Comparison of ENCODE assay signal across 1 cellular context in genomic region chr9:137276757-137277328, GRCh38.
TF ChIP-seq lines count a peak whose summit lies in the region.

No MANE protein-coding gene starts in this region.

TF ChIP-seq in K562, 482 proteins besides CTCF, POLR2A, EP300 and RAD21 (continued from another document):
- peak; percentile 70 for TF ChIP-seq MEF2A (IDR thresholded peaks at IDR 0.05; ENCODE audit: control insufficient read depth, low read depth, low read length)
- TF ChIP-seq GATAD2A (IDR thresholded peaks at IDR 0.05), result 0 out of 2 replicates have a peak, but pooled peaks have one; percentile 86
- TF ChIP-seq SIN3B (IDR thresholded peaks at IDR 0.05; ENCODE audit: low read depth), result no peak
- TF ChIP-seq, protein P1, sequence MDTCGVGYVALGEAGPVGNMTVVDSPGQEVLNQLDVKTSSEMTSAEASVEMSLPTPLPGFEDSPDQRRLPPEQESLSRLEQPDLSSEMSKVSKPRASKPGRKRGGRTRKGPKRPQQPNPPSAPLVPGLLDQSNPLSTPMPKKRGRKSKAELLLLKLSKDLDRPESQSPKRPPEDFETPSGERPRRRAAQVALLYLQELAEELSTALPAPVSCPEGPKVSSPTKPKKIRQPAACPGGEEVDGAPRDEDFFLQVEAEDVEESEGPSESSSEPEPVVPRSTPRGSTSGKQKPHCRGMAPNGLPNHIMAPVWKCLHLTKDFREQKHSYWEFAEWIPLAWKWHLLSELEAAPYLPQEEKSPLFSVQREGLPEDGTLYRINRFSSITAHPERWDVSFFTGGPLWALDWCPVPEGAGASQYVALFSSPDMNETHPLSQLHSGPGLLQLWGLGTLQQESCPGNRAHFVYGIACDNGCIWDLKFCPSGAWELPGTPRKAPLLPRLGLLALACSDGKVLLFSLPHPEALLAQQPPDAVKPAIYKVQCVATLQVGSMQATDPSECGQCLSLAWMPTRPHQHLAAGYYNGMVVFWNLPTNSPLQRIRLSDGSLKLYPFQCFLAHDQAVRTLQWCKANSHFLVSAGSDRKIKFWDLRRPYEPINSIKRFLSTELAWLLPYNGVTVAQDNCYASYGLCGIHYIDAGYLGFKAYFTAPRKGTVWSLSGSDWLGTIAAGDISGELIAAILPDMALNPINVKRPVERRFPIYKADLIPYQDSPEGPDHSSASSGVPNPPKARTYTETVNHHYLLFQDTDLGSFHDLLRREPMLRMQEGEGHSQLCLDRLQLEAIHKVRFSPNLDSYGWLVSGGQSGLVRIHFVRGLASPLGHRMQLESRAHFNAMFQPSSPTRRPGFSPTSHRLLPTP (IDR thresholded peaks at IDR 0.05; ENCODE audit: borderline replicate concordance, extremely low read depth, insufficient read length), result no peak
